Comparison of ENCODE assay signal across 8 cellular contexts in the genomic region with DNA sequence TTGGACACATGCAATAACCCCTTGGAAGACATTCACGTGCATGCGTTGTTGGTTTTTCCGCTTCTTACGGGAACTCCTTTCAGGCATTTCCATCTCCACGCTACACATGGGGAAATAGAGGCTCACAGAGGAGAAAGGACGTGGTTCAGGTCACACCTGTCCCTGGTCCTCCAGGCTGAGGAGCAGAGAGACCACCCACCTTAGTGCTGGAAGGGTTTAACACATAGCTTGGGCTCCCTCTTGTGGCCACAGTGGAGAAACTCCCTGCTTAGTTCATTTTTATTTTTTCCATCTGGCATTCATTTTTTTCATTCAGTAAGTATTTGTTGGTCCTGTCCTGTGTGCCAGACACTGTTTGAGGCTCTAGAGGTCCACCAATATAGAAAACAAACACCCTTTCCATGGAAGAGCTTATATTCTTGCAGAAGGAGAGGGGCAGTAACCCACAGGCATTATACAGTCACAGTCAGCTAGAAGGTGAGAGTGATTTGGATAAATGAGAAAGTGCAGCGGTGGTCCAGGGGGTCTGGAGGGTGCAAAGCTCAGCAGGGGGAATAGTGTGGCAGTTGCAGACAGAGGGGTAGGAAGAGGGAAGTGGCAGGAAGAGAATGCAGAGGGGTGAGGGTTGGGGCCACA. TPM values are rescaled to one million over a fixed set of nuclear protein-coding genes. Genes with fewer than 3 reads are reported as not detected.
DNase-seq lines count a peak whose midpoint lies in the region; ATAC-seq, FAIRE-seq and TF ChIP-seq lines count a peak whose summit lies in the region.

No MANE protein-coding gene starts in this region.

- TF ChIP-seq POLR2A in H54 (IDR thresholded peaks at IDR 0.05; ENCODE audit: low read depth, low read length) = no peak

- no peaks in the 10 kb centered on the region for H3K36me3 Mint-ChIP-seq in T-helper 2 cell treated with Interferon-gamma antibody and Interleukin-4, amounts not matched to agents 5 μg/mL and 100 μg/mL, for 36 hours (ENCODE audit: low read depth)

- DNase-seq in GF-D8 (lab: John Stamatoyannopoulos, UW) = peak; percentile 46
- peak; percentile 15 for DNase-seq in MG63
- peak; percentile 41 for DNase-seq in T-helper 2 cell treated with Interferon-gamma antibody and Interleukin-4, amounts not matched to agents 5 μg/mL and 100 μg/mL, for 36 hours (ENCODE audit: low spot score)
- DNase-seq in astrocyte of the spinal cord (ENCODE audit: low read depth, low spot score) = peak; percentile 53
- DNase-seq in inferior parietal cortex (ENCODE audit: extremely low spot score) = peak; percentile 72
- DNase-seq in stimulated activated CD4-positive, alpha-beta T cell treated with anti-CD3 and anti-CD28 coated beads, Interleukin-1b, Interleukin-23, amount 100 ng/mL, for 48 hours = peak; percentile 40
- no peak for DNase-seq in H54 (ENCODE audit: insufficient read length, low spot score)

- no peaks in the 10 kb centered on the region for H3K9me3 Mint-ChIP-seq in T-helper 2 cell treated with Interferon-gamma antibody and Interleukin-4, amounts not matched to agents 5 μg/mL and 100 μg/mL, for 36 hours

- in situ Hi-C loops in astrocyte of the spinal cord (cut with HindIII; ENCODE audit: low sequenced_read_pairs) = no loop called here

- H3K36me3 ChIP-seq in MG63 = no peaks in the 10 kb centered on the region

- no peak for ATAC-seq in HG02938 (IDR thresholded peaks at IDR 0.05; ENCODE audit: unreplicated experiment)

- H3K4me3 ChIP-seq in MG63 (no peak overlapping the region), astrocyte of the spinal cord (ENCODE audit: low read depth, low read length) (no peak overlapping the region)

- peaks cover 35% of the 10 kb centered on the region for H3K4me1 Mint-ChIP-seq in T-helper 2 cell treated with Interferon-gamma antibody and Interleukin-4, amounts not matched to agents 5 μg/mL and 100 μg/mL, for 36 hours (ENCODE audit: low read depth)

- TF ChIP-seq CTCF in astrocyte of the spinal cord (IDR thresholded peaks at IDR 0.05; ENCODE audit: low read depth, low read length) = peak; percentile 74

- H3K27me3 ChIP-seq in MG63 = peaks cover 56% of the 10 kb centered on the region

- H3K27me3 Mint-ChIP-seq in T-helper 2 cell treated with Interferon-gamma antibody and Interleukin-4, amounts not matched to agents 5 μg/mL and 100 μg/mL, for 36 hours (ENCODE audit: low read depth) = peaks cover 9% of the 10 kb centered on the region

- no peaks in the 10 kb centered on the region for H3K9me3 ChIP-seq in MG63

- peak overlapping the region; percentile 64 for H3K27ac Mint-ChIP-seq in T-helper 2 cell treated with Interferon-gamma antibody and Interleukin-4, amounts not matched to agents 5 μg/mL and 100 μg/mL, for 36 hours

- FAIRE-seq in H54 (lab: Jason Lieb, UNC) = no peak

- peak overlapping the region; percentile 70 for H3K4me3 Mint-ChIP-seq in T-helper 2 cell treated with Interferon-gamma antibody and Interleukin-4, amounts not matched to agents 5 μg/mL and 100 μg/mL, for 36 hours

RNA-seq across cellular contexts. Expression of gene TTYH1, which starts 24.2 kb away (rescaled TPM):
- not detected in 2 replicates for total RNA-seq in MG63 (2014; rRNA removed; shearing (Covaris generic); ENCODE audit: low replicate concordance)

RNA-seq across cellular contexts. Expression of gene LAIR1, which starts 26.3 kb away (rescaled TPM):
- total RNA-seq in MG63 (2014; rRNA removed; shearing (Covaris generic); ENCODE audit: low replicate concordance) = not detected in 2 replicates

RNA-seq across cellular contexts. Expression of gene LILRA4, which starts 52.1 kb away (rescaled TPM):
- not detected in 2 replicates for total RNA-seq in MG63 (2014; rRNA removed; shearing (Covaris generic); ENCODE audit: low replicate concordance)

RNA-seq across cellular contexts. Expression of gene LENG8, which starts 57.9 kb away (rescaled TPM):
- total RNA-seq in MG63 (2014; rRNA removed; shearing (Covaris generic); ENCODE audit: low replicate concordance) = 5.2 and 6.6 TPM in 2 replicates
